Comparison of ENCODE assay signal across 8 cellular contexts in genomic region chr9:125241863-125242739, GRCh38. TPM values are rescaled to one million over a fixed set of nuclear protein-coding genes. Genes with fewer than 3 reads are reported as not detected.
A peak's percentile ranks its signal among the peaks of the same experiment; 100 is the strongest.
DNase-seq lines count a peak whose midpoint lies in the region; ATAC-seq and TF ChIP-seq lines count a peak whose summit lies in the region.

No MANE protein-coding gene starts in this region.

- H3K4me3 ChIP-seq in BLaER1 treated with 17β-estradiol and CSF1 and Interleukin-3, amounts not matched to agents 10 nM and 100 nM: peak overlapping the region; percentile 79 to 99 (median 90)
- H3K4me3 ChIP-seq in HUES48 (ENCODE audit: low read depth, low read length): peak overlapping the region; percentile 96
- H3K4me3 ChIP-seq in prostate gland: peak overlapping the region; percentile 85 to 93

- no peak for TF ChIP-seq CTCF in prostate gland (IDR thresholded peaks at IDR 0.05)

- H3K4me1 ChIP-seq in BLaER1 treated with 17β-estradiol and CSF1 and Interleukin-3, amounts not matched to agents 10 nM and 100 nM: peaks cover 34 to 46% (median 39%) of the 10 kb centered on the region in 10 experiments
- H3K4me1 ChIP-seq in HUES48 (ENCODE audit: control insufficient read depth, insufficient read depth, low read length) (peaks cover 4% of the 10 kb centered on the region; the same call in 1 of the 2 replicates), prostate gland (replicated peaks) (peaks cover 4% of the 10 kb centered on the region)

- H3K36me3 ChIP-seq in BLaER1 treated with 17β-estradiol and CSF1 and Interleukin-3, amounts not matched to agents 10 nM and 100 nM: peaks cover 34 to 37% (median 36%) of the 10 kb centered on the region in 11 experiments
- peaks cover 34% of the 10 kb centered on the region for H3K36me3 ChIP-seq in HUES48 (ENCODE audit: control insufficient read depth, insufficient read depth, low read length)
- peaks cover 5 to 17% of the 10 kb centered on the region in 2 donors for H3K36me3 ChIP-seq in prostate gland

- intact Hi-C loops in cardiac septum (cut with DNase I): loop anchor here (1.0 to 5.0 kb wide), 3 partner anchors 19 to 300 kb away; partner anchors contain the start of genes GAPVD1, GOLGA1 and RABEPK
- intact Hi-C loops in prostate gland (cut with DNase I): loop anchor here (10.0 kb wide), 1 partner anchor 103 kb away; no protein-coding TSS in a partner anchor

- H3K4me2 ChIP-seq in BLaER1 treated with 17β-estradiol and CSF1 and Interleukin-3, amounts not matched to agents 10 nM and 100 nM: peak overlapping the region; percentile 77 to 99 (median 89)

- WGBS in prostate gland: 22% methylated on average over 27 of the region's 27 CpGs

- no peak for ATAC-seq in HG02678 (IDR thresholded peaks at IDR 0.05; ENCODE audit: unreplicated experiment)

- peak overlapping the region; percentile 93 to 99 (median 97) for H3K9ac ChIP-seq in BLaER1 treated with 17β-estradiol and CSF1 and Interleukin-3, amounts not matched to agents 10 nM and 100 nM
- peak overlapping the region; percentile 88 for H3K9ac ChIP-seq in HUES48 (ENCODE audit: low read depth, low read length)

- DNase-seq in GM19238 (ENCODE audit: insufficient read length, low spot score): peak; percentile 6
- peak; percentile 5 for DNase-seq in activated T-helper 9 cell treated with anti-CD3 and anti-CD28 coated beads, Interleukin-2, amount 50 U/mL, for 16 hours (ENCODE audit: low read depth)
- DNase-seq in cardiac septum (ENCODE audit: low spot score): peak; percentile 78
- no peak for DNase-seq in prostate gland (ENCODE audit: low spot score)
- DNase-seq in activated effector memory CD4-positive, alpha-beta T cell treated with Interleukin-2 at 50 U/mL for 16 hours: no peak

- peak overlapping the region; percentile 88 to 99 (median 94) for H3K27ac ChIP-seq in BLaER1 treated with 17β-estradiol and CSF1 and Interleukin-3, amounts not matched to agents 10 nM and 100 nM
- peak overlapping the region; percentile 92 for H3K27ac ChIP-seq in HUES48 (ENCODE audit: low read depth, low read length)
- peak overlapping the region; percentile 81 to 94 for H3K27ac ChIP-seq in prostate gland

- no peaks in the 10 kb centered on the region for H3K27me3 ChIP-seq in BLaER1 treated with 17β-estradiol and CSF1 and Interleukin-3, amounts not matched to agents 10 nM and 100 nM
- H3K27me3 ChIP-seq in HUES48 (ENCODE audit: control insufficient read depth, insufficient read depth, low read length) (no peaks in the 10 kb centered on the region), prostate gland (replicated peaks; ENCODE audit: insufficient read depth) (no peaks in the 10 kb centered on the region)

- no peak for TF ChIP-seq POLR2A in prostate gland (IDR thresholded peaks at IDR 0.05)

- H4K20me1 ChIP-seq in BLaER1 treated with 17β-estradiol and CSF1 and Interleukin-3, amounts not matched to agents 10 nM and 100 nM: peaks cover 38 to 40% (median 39%) of the 10 kb centered on the region in 11 experiments; a peak in 21 of 22 replicates

- no peaks in the 10 kb centered on the region for H3K9me3 ChIP-seq in BLaER1 treated with 17β-estradiol and CSF1 and Interleukin-3, amounts not matched to agents 10 nM and 100 nM (replicated peaks in 1 of 11)
- no peaks in the 10 kb centered on the region for H3K9me3 ChIP-seq in HUES48 (ENCODE audit: control insufficient read depth, insufficient read depth, low read length)
- H3K9me3 ChIP-seq in prostate gland: no peaks in the 10 kb centered on the region

RNA-seq across cellular contexts. Expression of gene HSPA5, which starts 1.0 kb away (rescaled TPM):
- total RNA-seq in cardiac septum (284 TPM), prostate gland (100 to 1,000 TPM; 215 to 303 TPM)

RNA-seq across cellular contexts. Expression of gene GAPVD1, which starts 19.5 kb away (rescaled TPM):
- 31.1 TPM for total RNA-seq in cardiac septum
- total RNA-seq in prostate gland: 10 to 100 TPM; 34.4 to 50.1 TPM

RNA-seq across cellular contexts. Expression of gene RABEPK, which starts 41.8 kb away (rescaled TPM):
- total RNA-seq in cardiac septum (9.4 TPM), prostate gland (10 to 100 TPM; 13.3 to 14.2 TPM)

RNA-seq across cellular contexts. Expression of gene PPP6C, which starts 52.5 kb away (rescaled TPM):
- total RNA-seq in cardiac septum: 32.5 TPM
- total RNA-seq in prostate gland: 10 to 100 TPM; 28.8 to 34.1 TPM

Comparison
In these comparisons a context has a peak if more than half of its experiments do, and no peak if none do; other contexts are left out.
1. DNase-seq: peak in GM19238 (single experiment), activated T-helper 9 cell treated with anti-CD3 and anti-CD28 coated beads, Interleukin-2, amount 50 U/mL, for 16 hours (single experiment) and cardiac septum (single experiment); none in prostate gland (single experiment) and activated effector memory CD4-positive, alpha-beta T cell treated with Interleukin-2 at 50 U/mL for 16 hours (single experiment).
2. Peak in every context shown above with its lines, with median percentiles within 50 percentile points of each other: H3K27ac ChIP-seq and H3K4me3 ChIP-seq.